8 cellular contexts compared by ENCODE assay signal in the genomic region with DNA sequence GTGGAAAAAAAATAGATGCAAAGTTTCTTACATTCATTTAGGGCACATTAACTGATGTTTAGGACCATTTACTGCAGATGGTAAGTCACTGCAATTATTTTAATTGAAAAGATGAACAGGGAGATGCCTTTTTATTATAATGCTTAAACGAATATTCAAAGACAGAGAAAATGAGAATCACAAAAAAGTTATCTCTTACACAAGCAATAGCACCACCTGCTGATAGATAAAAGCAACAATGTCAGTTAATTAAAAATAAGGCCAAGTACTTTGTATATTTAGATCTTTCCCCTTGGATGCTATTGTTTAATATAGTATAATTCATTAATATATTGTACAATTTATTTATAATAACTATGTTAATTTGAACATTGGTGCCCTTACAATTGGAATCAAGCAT. TPM values are rescaled to one million over a fixed set of nuclear protein-coding genes. Genes with fewer than 3 reads are reported as not detected.
DNase-seq lines count a peak whose midpoint lies in the region; ATAC-seq and TF ChIP-seq lines count a peak whose summit lies in the region.

No MANE protein-coding gene starts in this region.

- H3K27me3 ChIP-seq in CD4-positive, alpha-beta T cell (ENCODE audit: control insufficient read depth, insufficient read depth, low read length) = no peaks in the 10 kb centered on the region

- H3K27me3 Mint-ChIP-seq in CD4-positive, alpha-beta T cell = no peaks in the 10 kb centered on the region

- DNase-seq in G401 (ENCODE audit: low spot score) (peak; percentile 28), NAMALWA (ENCODE audit: low spot score) (peak; percentile 43), astrocyte of the hippocampus (ENCODE audit: low read depth, low spot score) (peak; percentile 16), myocyte (ENCODE audit: low read depth) (peak; percentile 26), ecto neural progenitor cell (ENCODE audit: low spot score) (no peak)
- DNase-seq in CD4-positive, alpha-beta T cell = no peak

- no peaks in the 10 kb centered on the region for H3K4me1 Mint-ChIP-seq in CD4-positive, alpha-beta T cell (ENCODE audit: low read depth)

- TF ChIP-seq CTCF in CD4-positive, alpha-beta T cell (IDR thresholded peaks at IDR 0.05) = no peak

- peaks cover 24% of the 10 kb centered on the region for H3K36me3 Mint-ChIP-seq in CD4-positive, alpha-beta T cell (ENCODE audit: low read depth)

- no peak overlapping the region for H3K27ac Mint-ChIP-seq in CD4-positive, alpha-beta T cell

- intact Hi-C loops in CD4-positive, alpha-beta T cell (cut with DNase I, micrococcal nuclease) = no loop called here

- no peak for ATAC-seq in HG03442 (IDR thresholded peaks at IDR 0.05; ENCODE audit: unreplicated experiment)
- ATAC-seq in GM19397 (IDR thresholded peaks at IDR 0.05; ENCODE audit: unreplicated experiment) = no peak
- no peak for ATAC-seq in CD4-positive, alpha-beta T cell (ENCODE audit: poor library complexity)

- no peak overlapping the region for H3K27ac ChIP-seq in CD4-positive, alpha-beta T cell (ENCODE audit: low read depth, low read length)

- POLR2A ChIA-PET in CD4-positive, alpha-beta T cell (lab: Charles Lee) = no interaction called here

- H3K9me3 Mint-ChIP-seq in CD4-positive, alpha-beta T cell = no peaks in the 10 kb centered on the region

- in situ Hi-C loops in G401 (cut with HindIII; ENCODE audit: low sequenced_read_pairs) = no loop called here

- CTCF ChIA-PET in CD4-positive, alpha-beta T cell (lab: Charles Lee) = no interaction called here

- H3K4me3 Mint-ChIP-seq in CD4-positive, alpha-beta T cell = no peak overlapping the region

- no peaks in the 10 kb centered on the region for H3K9me3 ChIP-seq in CD4-positive, alpha-beta T cell (ENCODE audit: control insufficient read depth, low read length)

RNA-seq across cellular contexts. Expression of a gene that starts 55.9 kb away (rescaled TPM):
- total RNA-seq in G401 (2014; rRNA removed; shearing (Covaris generic)) = 24.8 and 53.4 TPM in 2 replicates
- 25.0 and 40.9 TPM in 2 replicates for total RNA-seq in myocyte
- 12.1 TPM for polyA plus RNA-seq in myocyte (2012)
- 10 to 100 TPM; 16.1 to 18.2 TPM for total RNA-seq in CD4-positive, alpha-beta T cell

RNA-seq across cellular contexts. Expression of a gene that starts 56.3 kb away (rescaled TPM):
- total RNA-seq in G401 (2014; rRNA removed; shearing (Covaris generic)) = 112 and 168 TPM in 2 replicates
- total RNA-seq in myocyte = 27.6 and 31.9 TPM in 2 replicates
- 5.9 TPM for polyA plus RNA-seq in myocyte (2012)
- 10 to 100 TPM; 52.3 to 58.8 TPM for total RNA-seq in CD4-positive, alpha-beta T cell

Comparison
In these comparisons a context has a peak if more than half of its experiments do, and no peak if none do; other contexts are left out.
1. DNase-seq: peak in G401 (single experiment), NAMALWA (single experiment), astrocyte of the hippocampus (single experiment) and myocyte (single experiment); none in ecto neural progenitor cell (single experiment) and CD4-positive, alpha-beta T cell (0 of 10).